ENCODE assay signal across 1 cellular context in the genomic region with DNA sequence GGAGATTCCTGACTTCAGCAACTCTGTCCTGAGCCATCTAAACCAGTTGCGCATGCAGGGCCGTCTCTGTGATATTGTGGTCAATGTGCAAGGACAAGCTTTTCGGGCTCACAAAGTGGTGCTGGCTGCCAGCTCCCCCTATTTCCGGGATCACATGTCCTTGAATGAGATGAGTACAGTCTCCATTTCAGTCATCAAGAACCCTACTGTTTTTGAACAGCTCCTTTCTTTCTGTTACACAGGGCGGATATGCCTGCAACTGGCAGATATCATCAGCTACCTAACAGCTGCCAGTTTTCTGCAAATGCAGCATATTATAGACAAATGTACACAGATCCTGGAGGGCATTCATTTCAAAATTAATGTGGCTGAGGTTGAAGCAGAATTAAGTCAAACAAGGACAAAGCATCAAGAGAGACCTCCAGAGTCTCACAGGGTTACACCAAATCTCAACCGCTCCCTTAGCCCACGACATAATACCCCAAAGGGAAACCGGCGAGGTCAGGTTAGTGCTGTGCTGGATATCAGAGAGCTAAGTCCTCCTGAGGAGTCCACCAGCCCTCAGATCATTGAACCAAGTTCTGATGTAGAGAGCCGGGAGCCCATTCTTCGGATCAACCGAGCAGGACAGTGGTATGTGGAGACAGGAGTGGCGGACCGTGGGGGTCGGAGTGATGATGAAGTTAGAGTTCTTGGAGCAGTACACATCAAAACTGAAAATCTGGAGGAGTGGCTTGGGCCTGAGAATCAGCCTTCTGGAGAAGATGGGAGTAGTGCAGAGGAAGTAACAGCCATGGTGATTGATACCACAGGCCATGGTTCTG.
TF ChIP-seq lines count a peak whose summit lies in the region.

No MANE protein-coding gene starts in this region.

TF ChIP-seq in K562, 482 proteins besides CTCF, POLR2A, EP300 and RAD21 (continued from another document and continues in another):
- TF ChIP-seq, protein P1, sequence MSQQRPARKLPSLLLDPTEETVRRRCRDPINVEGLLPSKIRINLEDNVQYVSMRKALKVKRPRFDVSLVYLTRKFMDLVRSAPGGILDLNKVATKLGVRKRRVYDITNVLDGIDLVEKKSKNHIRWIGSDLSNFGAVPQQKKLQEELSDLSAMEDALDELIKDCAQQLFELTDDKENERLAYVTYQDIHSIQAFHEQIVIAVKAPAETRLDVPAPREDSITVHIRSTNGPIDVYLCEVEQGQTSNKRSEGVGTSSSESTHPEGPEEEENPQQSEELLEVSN (IDR thresholded peaks at IDR 0.05; ENCODE audit: borderline replicate concordance in 1 of 2, extremely low read depth in 1 of 2, insufficient read depth in 1 of 2, insufficient read length in 1 of 2, low read depth in 1 of 2, low read length in 1 of 2, poor library complexity in 1 of 2, severe bottlenecking in 1 of 2): peak in 1 of 2 experiments; percentile 8
- TF ChIP-seq ZNF133 (CRISPR knock-in tag; IDR thresholded peaks at IDR 0.05) (no peak), ETS2 (tag; IDR thresholded peaks at IDR 0.05; ENCODE audit: borderline replicate concordance, poor library complexity, severe bottlenecking) (no peak), DNMT1 (IDR thresholded peaks at IDR 0.05) (no peak), ZNF311 (CRISPR knock-in tag; IDR thresholded peaks at IDR 0.05) (no peak; the same call in 1 of the 2 replicates), SIRT6 (IDR thresholded peaks at IDR 0.05; ENCODE audit: low read depth, low read length) (no peak), IRF2 (CRISPR knock-in tag; IDR thresholded peaks at IDR 0.05) (no peak), ZNF347 (CRISPR knock-in tag; IDR thresholded peaks at IDR 0.05; ENCODE audit: low read depth) (no peak), MTF1 (CRISPR knock-in tag; IDR thresholded peaks at IDR 0.05; ENCODE audit: borderline replicate concordance) (no peak), ZNF217 (CRISPR knock-in tag; IDR thresholded peaks at IDR 0.05) (no peak), HDAC6 (IDR thresholded peaks at IDR 0.05; ENCODE audit: low read depth, low read length) (no peak), ZNF140 (CRISPR knock-in tag; IDR thresholded peaks at IDR 0.05) (no peak), ZNF408 (CRISPR knock-in tag; IDR thresholded peaks at IDR 0.05; ENCODE audit: low read depth) (no peak), ZNF717 (CRISPR knock-in tag; IDR thresholded peaks at IDR 0.05) (no peak), KDM1A (IDR thresholded peaks at IDR 0.05) (no peak), ZKSCAN8 (CRISPR knock-in tag; IDR thresholded peaks at IDR 0.05) (no peak), KLF13 (tag; IDR thresholded peaks at IDR 0.05; ENCODE audit: borderline replicate concordance, low read depth) (no peak), RBM22 (IDR thresholded peaks at IDR 0.05; ENCODE audit: low read depth, low read length, poor library complexity, severe bottlenecking) (no peak), RFX5 (IDR thresholded peaks at IDR 0.05; ENCODE audit: low read depth, low read length) (no peak), RBFOX2 (IDR thresholded peaks at IDR 0.05; ENCODE audit: low read depth, low read length) (no peak), ELF1 (tag; IDR thresholded peaks at IDR 0.05) (peak; percentile 77), PURB (CRISPR knock-in tag; IDR thresholded peaks at IDR 0.05; ENCODE audit: low read depth) (no peak)
- TF ChIP-seq, protein P2, sequence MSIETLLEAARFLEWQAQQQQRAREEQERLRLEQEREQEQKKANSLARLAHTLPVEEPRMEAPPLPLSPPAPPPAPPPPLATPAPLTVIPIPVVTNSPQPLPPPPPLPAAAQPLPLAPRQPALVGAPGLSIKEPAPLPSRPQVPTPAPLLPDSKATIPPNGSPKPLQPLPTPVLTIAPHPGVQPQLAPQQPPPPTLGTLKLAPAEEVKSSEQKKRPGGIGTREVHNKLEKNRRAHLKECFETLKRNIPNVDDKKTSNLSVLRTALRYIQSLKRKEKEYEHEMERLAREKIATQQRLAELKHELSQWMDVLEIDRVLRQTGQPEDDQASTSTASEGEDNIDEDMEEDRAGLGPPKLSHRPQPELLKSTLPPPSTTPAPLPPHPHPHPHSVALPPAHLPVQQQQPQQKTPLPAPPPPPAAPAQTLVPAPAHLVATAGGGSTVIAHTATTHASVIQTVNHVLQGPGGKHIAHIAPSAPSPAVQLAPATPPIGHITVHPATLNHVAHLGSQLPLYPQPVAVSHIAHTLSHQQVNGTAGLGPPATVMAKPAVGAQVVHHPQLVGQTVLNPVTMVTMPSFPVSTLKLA (conservative IDR thresholded peaks at IDR 0.05): peak; percentile 4 to 27; a peak in 1 of 4 replicates
- TF ChIP-seq, protein P3, sequence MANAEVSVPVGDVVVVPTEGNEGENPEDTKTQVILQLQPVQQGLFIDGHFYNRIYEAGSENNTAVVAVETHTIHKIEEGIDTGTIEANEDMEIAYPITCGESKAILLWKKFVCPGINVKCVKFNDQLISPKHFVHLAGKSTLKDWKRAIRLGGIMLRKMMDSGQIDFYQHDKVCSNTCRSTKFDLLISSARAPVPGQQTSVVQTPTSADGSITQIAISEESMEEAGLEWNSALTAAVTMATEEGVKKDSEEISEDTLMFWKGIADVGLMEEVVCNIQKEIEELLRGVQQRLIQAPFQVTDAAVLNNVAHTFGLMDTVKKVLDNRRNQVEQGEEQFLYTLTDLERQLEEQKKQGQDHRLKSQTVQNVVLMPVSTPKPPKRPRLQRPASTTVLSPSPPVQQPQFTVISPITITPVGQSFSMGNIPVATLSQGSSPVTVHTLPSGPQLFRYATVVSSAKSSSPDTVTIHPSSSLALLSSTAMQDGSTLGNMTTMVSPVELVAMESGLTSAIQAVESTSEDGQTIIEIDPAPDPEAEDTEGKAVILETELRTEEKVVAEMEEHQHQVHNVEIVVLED (CRISPR knock-in tag; IDR thresholded peaks at IDR 0.05): no peak
- TF ChIP-seq, protein P4, sequence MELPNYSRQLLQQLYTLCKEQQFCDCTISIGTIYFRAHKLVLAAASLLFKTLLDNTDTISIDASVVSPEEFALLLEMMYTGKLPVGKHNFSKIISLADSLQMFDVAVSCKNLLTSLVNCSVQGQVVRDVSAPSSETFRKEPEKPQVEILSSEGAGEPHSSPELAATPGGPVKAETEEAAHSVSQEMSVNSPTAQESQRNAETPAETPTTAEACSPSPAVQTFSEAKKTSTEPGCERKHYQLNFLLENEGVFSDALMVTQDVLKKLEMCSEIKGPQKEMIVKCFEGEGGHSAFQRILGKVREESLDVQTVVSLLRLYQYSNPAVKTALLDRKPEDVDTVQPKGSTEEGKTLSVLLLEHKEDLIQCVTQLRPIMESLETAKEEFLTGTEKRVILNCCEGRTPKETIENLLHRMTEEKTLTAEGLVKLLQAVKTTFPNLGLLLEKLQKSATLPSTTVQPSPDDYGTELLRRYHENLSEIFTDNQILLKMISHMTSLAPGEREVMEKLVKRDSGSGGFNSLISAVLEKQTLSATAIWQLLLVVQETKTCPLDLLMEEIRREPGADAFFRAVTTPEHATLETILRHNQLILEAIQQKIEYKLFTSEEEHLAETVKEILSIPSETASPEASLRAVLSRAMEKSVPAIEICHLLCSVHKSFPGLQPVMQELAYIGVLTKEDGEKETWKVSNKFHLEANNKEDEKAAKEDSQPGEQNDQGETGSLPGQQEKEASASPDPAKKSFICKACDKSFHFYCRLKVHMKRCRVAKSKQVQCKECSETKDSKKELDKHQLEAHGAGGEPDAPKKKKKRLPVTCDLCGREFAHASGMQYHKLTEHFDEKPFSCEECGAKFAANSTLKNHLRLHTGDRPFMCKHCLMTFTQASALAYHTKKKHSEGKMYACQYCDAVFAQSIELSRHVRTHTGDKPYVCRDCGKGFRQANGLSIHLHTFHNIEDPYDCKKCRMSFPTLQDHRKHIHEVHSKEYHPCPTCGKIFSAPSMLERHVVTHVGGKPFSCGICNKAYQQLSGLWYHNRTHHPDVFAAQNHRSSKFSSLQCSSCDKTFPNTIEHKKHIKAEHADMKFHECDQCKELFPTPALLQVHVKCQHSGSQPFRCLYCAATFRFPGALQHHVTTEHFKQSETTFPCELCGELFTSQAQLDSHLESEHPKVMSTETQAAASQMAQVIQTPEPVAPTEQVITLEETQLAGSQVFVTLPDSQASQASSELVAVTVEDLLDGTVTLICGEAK (IDR thresholded peaks at IDR 0.05): no peak
- TF ChIP-seq, protein P4 (CRISPR knock-in tag; IDR thresholded peaks at IDR 0.05): no peak
- TF ChIP-seq, protein P5, sequence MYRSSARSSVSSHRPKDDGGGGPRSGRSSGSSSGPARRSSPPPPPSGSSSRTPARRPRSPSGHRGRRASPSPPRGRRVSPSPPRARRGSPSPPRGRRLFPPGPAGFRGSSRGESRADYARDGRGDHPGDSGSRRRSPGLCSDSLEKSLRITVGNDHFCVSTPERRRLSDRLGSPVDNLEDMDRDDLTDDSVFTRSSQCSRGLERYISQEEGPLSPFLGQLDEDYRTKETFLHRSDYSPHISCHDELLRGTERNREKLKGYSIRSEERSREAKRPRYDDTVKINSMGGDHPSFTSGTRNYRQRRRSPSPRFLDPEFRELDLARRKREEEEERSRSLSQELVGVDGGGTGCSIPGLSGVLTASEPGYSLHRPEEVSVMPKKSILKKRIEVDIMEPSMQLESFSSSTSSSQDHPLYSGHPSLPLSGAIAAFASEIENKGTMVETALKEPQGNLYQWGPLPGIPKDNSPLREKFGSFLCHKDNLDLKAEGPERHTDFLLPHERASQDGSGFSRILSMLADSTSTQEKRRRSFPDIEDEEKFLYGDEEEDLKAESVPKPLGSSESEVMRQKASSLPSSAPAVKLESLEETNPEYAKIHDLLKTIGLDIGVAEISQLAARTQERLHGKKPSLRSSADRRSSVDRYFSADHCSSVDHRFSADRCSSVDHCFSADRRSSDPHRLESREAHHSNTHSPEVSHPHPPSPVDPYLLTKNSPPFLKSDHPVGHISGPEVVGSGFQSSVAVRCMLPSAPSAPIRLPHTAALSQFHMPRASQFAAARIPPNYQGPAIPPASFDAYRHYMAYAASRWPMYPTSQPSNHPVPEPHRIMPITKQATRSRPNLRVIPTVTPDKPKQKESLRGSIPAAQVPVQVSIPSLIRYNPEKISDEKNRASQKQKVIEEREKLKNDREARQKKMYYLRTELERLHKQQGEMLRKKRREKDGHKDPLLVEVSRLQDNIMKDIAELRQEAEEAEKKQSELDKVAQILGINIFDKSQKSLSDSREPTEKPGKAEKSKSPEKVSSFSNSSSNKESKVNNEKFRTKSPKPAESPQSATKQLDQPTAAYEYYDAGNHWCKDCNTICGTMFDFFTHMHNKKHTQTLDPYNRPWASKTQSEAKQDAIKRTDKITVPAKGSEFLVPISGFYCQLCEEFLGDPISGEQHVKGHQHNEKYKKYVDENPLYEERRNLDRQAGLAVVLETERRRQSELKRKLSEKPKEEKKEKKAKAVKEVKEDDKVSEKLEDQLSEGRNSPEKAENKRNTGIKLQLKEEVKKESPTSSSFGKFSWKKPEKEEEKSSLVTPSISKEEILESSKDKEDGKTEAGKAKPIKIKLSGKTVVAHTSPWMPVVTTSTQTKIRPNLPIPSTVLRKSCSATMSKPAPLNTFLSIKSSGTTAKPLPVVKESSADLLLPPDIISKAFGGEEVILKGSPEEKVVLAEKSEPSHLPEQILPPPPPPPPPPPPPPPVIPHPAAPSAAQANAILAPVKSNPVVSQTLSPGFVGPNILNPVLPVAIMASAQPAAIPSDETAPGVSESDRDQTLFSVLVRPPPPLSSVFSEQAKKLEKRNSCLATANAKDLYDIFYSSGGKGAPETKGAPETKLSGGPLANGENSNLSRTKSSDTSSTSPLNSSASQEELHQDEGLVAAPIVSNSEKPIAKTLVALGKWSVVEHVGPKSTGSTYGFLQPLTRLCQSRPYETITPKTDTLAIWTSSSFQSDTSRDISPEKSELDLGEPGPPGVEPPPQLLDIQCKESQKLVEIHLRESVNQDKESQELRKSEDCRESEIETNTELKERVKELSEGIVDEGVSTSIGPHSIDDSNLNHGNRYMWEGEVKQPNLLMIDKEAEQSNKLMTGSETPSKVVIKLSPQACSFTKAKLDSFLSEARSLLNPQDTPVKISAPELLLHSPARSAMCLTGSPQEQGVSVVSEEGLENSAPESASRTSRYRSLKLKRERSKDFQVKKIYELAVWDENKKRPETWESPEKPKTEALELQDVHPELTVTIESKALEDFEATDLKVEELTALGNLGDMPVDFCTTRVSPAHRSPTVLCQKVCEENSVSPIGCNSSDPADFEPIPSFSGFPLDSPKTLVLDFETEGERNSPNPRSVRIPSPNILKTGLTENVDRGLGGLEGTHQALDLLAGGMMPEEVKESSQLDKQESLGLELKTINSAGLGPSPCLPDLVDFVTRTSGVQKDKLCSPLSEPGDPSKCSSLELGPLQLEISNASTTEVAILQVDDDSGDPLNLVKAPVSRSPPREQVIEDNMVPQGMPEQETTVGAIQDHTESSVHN (IDR thresholded peaks at IDR 0.05; ENCODE audit: borderline replicate concordance in 1 of 2, low read depth in 1 of 2): no peak; a peak in 1 of 4 replicates
